In the genomic region with DNA sequence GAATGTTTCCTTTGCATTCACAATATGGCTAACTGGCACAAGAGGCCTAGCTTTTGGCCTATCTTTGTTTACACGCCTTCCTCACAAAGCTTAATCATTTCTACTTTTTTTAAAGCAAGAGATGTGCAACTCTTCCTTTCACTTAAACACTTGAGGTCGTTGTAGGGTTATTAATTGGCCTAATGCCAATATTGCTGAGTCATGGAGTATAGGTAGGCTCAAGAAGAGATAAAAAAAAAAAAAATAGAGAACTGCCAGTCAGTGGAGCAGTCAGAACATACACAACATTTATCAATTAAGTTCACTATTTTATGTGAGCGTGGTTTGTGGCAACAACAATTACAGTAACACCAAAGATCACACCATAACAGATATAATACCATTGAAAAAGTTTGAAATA, we compare ENCODE assay signal across 1 cellular context.
TF ChIP-seq lines count a peak whose summit lies in the region.

No MANE protein-coding gene starts in this region.

TF ChIP-seq in HepG2, 621 proteins besides CTCF, POLR2A, EP300 and RAD21 (continued from another document):
- TF ChIP-seq TBP (CRISPR knock-in tag; IDR thresholded peaks at IDR 0.05) (no peak), MAFK (conservative IDR thresholded peaks at IDR 0.05 in 1 of 2, IDR thresholded peaks at IDR 0.05 in 1 of 2; ENCODE audit: low read length in 2 of 2) (peak; percentile 86 to 90), SKI (IDR thresholded peaks at IDR 0.05; ENCODE audit: partially characterized antibody) (no peak), ZNF678 (CRISPR knock-in tag; IDR thresholded peaks at IDR 0.05) (no peak), FOXA1 (IDR thresholded peaks at IDR 0.05) (no peak), FOXA1 (CRISPR knock-in tag; IDR thresholded peaks at IDR 0.05) (no peak), SETDB1 (CRISPR knock-in tag; IDR thresholded peaks at IDR 0.05; ENCODE audit: borderline replicate concordance) (no peak), ZNF562 (CRISPR knock-in tag; IDR thresholded peaks at IDR 0.05; ENCODE audit: borderline replicate concordance) (no peak), NFE2L2 (IDR thresholded peaks at IDR 0.05; ENCODE audit: low read length) (peak; percentile 93), GLI4 (CRISPR knock-in tag; IDR thresholded peaks at IDR 0.05; ENCODE audit: borderline replicate concordance) (no peak), MAFF (IDR thresholded peaks at IDR 0.05; ENCODE audit: low read depth, low read length) (peak; percentile 81), RFX1 (IDR thresholded peaks at IDR 0.05) (no peak), SOX5 (CRISPR knock-in tag; IDR thresholded peaks at IDR 0.05; ENCODE audit: borderline replicate concordance) (no peak), LCORL (IDR thresholded peaks at IDR 0.05) (peak; percentile 25; the same call in 1 of the 2 replicates), LCORL (CRISPR knock-in tag; IDR thresholded peaks at IDR 0.05) (no peak)
- TF ChIP-seq, protein P1, sequence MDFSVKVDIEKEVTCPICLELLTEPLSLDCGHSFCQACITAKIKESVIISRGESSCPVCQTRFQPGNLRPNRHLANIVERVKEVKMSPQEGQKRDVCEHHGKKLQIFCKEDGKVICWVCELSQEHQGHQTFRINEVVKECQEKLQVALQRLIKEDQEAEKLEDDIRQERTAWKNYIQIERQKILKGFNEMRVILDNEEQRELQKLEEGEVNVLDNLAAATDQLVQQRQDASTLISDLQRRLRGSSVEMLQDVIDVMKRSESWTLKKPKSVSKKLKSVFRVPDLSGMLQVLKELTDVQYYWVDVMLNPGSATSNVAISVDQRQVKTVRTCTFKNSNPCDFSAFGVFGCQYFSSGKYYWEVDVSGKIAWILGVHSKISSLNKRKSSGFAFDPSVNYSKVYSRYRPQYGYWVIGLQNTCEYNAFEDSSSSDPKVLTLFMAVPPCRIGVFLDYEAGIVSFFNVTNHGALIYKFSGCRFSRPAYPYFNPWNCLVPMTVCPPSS (IDR thresholded peaks at IDR 0.05): no peak
- TF ChIP-seq, protein P2, sequence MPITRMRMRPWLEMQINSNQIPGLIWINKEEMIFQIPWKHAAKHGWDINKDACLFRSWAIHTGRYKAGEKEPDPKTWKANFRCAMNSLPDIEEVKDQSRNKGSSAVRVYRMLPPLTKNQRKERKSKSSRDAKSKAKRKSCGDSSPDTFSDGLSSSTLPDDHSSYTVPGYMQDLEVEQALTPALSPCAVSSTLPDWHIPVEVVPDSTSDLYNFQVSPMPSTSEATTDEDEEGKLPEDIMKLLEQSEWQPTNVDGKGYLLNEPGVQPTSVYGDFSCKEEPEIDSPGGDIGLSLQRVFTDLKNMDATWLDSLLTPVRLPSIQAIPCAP (CRISPR knock-in tag; IDR thresholded peaks at IDR 0.05; ENCODE audit: low read depth): no peak
